In the genomic region with DNA sequence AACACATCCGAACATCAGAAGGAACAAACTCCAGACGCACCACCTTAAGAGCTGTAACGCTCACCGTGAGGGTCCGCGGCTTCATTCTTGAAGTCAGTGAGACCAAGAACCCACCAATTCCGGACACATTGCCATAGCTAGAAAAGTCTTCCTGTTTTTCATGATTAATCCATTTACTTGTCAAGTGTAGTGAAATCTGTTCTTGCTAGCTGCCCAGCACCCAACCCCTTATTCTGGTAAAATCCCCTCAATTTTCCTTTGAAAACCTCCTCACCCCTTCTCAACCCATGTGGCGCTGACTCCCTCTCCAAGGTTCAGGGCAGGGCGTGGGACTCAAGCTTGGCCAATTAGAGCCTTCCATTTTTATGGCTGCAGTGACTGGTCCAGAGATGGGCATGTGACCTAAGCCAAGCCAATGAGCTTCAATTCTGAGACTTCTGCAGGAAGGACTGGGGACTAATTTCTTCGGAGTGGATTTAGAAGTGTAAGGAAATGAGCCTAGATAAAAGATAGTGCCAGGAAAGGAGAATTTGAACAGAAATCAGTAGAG, we compare ENCODE assay signal across 13 cellular contexts. TPM values are rescaled to one million over a fixed set of nuclear protein-coding genes. Genes with fewer than 3 reads are reported as not detected.
A peak's percentile ranks its signal among the peaks of the same experiment; 100 is the strongest.
DNase-seq lines count a peak whose midpoint lies in the region; ATAC-seq, FAIRE-seq and TF ChIP-seq lines count a peak whose summit lies in the region.
"Had no signal": no experiment of that assay in that cellular context is flagged by ENCODE, and none has a peak within 500 bp of the region (broad histone marks: within the 10 kb centered on the region; RNA-seq: fewer than 3 reads in every experiment).

No MANE protein-coding gene starts in this region.

- peaks cover 0 to under 1% of the 10 kb centered on the region in 2 donors for H3K9me3 ChIP-seq in kidney (ENCODE audit: control insufficient read depth in 1 of 2, low read length in 2 of 2)
- H3K9me3 ChIP-seq: prostate gland, uterus had no signal

- peaks cover 0 to 3% of the 10 kb centered on the region in 2 donors for H3K4me1 ChIP-seq in kidney (ENCODE audit: control insufficient read depth in 1 of 2, insufficient read depth in 1 of 2, low read depth in 1 of 2, low read length in 2 of 2)
- H3K4me1 ChIP-seq: prostate gland had no signal

- H3K27me3 Mint-ChIP-seq in stimulated activated naive B cell treated with anti-CD40 and anti-IgM and Interleukin-4, amounts not matched to agents 10 μg/mL and 1 μg/mL and 100 μg/mL, for 72 hours: peaks cover 13 to 20% of the 10 kb centered on the region in 2 donors

- FAIRE-seq in kidney (lab: Jason Lieb, UNC): no peak

- peaks cover 14 to 16% of the 10 kb centered on the region in 2 donors for H3K9me3 Mint-ChIP-seq in stimulated activated naive B cell treated with anti-CD40 and anti-IgM and Interleukin-4, amounts not matched to agents 10 μg/mL and 1 μg/mL and 100 μg/mL, for 72 hours

- H3K4me1 Mint-ChIP-seq in stimulated activated naive B cell treated with anti-CD40 and anti-IgM and Interleukin-4, amounts not matched to agents 10 μg/mL and 1 μg/mL and 100 μg/mL, for 72 hours: peaks cover 20 to 30% of the 10 kb centered on the region in 2 donors

- H3K36me3 ChIP-seq in kidney (ENCODE audit: control insufficient read depth in 1 of 2, insufficient read depth in 2 of 2, low read length in 2 of 2): no peaks in the 10 kb centered on the region
- H3K36me3 ChIP-seq: prostate gland, uterus had no signal

- no peak for TF ChIP-seq CTCF in kidney (IDR thresholded peaks at IDR 0.05; ENCODE audit: borderline replicate concordance, extremely low read depth, insufficient read depth)

- H3K27ac Mint-ChIP-seq in stimulated activated naive B cell treated with anti-CD40 and anti-IgM and Interleukin-4, amounts not matched to agents 10 μg/mL and 1 μg/mL and 100 μg/mL, for 72 hours: peak overlapping the region; percentile 94

- H3K27ac ChIP-seq in kidney (ENCODE audit: low read depth in 2 of 2, low read length in 2 of 2): no peak overlapping the region
- H3K27ac ChIP-seq: prostate gland, uterus had no signal

- peak; percentile 35 to 36 for DNase-seq in activated CD4-positive, alpha-beta T cell treated with anti-CD3 and anti-CD28 coated beads for 4 hours
- no peak for DNase-seq in activated CD4-positive, alpha-beta T cell treated with anti-CD3 and anti-CD28 coated beads, Interleukin-2, amount 50 U/mL, for 1 hour
- DNase-seq in activated T-cell treated with anti-CD3 and anti-CD28 coated beads, Interleukin-2, amount 50 U/mL, for 48 hours: peak; percentile 52 to 60
- DNase-seq in kidney (peak; percentile 52), foreskin melanocyte (no peak)
- peak; percentile 54 for DNase-seq in stimulated activated naive B cell treated with anti-CD40 and anti-IgM and Interleukin-4, amounts not matched to agents 10 μg/mL and 1 μg/mL and 100 μg/mL, for 72 hours
- DNase-seq: anterior cingulate cortex, H7, uterus had no signal

- H3K36me3 Mint-ChIP-seq in stimulated activated naive B cell treated with anti-CD40 and anti-IgM and Interleukin-4, amounts not matched to agents 10 μg/mL and 1 μg/mL and 100 μg/mL, for 72 hours: peaks cover 15 to 22% of the 10 kb centered on the region in 2 donors

- no peak overlapping the region for H3K9ac ChIP-seq in kidney (ENCODE audit: low read length in 2 of 2)

- H3K4me3 ChIP-seq in kidney (ENCODE audit: low read length in 2 of 2): no peak overlapping the region
- H3K4me3 ChIP-seq: prostate gland, uterus had no signal

- peak overlapping the region; percentile 84 to 86 for H3K4me3 Mint-ChIP-seq in stimulated activated naive B cell treated with anti-CD40 and anti-IgM and Interleukin-4, amounts not matched to agents 10 μg/mL and 1 μg/mL and 100 μg/mL, for 72 hours

- intact Hi-C loops in kidney (cut with DNase I): no loop called here

- ATAC-seq in stimulated activated naive B cell treated with anti-CD40 and anti-IgM and Interleukin-4, amounts not matched to agents 10 μg/mL and 1 μg/mL and 100 μg/mL, for 72 hours (replicated peaks): peak; percentile 93 to 96
- ATAC-seq in HG02759 (IDR thresholded peaks at IDR 0.05; ENCODE audit: unreplicated experiment) (no peak), HG02642 (IDR thresholded peaks at IDR 0.05; ENCODE audit: poor library complexity, unreplicated experiment) (no peak)

RNA-seq across cellular contexts. Expression of a gene that starts 9.8 kb away (rescaled TPM):
- total RNA-seq in kidney: 3.7 TPM
- not detected for polyA plus RNA-seq in kidney (ENCODE audit: insufficient read depth, low read depth, low replicate concordance)
- total RNA-seq: H7, SK-MEL-5 had no signal

Comparison
In these comparisons a context has a peak if more than half of its experiments do, and no peak if none do; other contexts are left out.
1. DNase-seq: peak in activated CD4-positive, alpha-beta T cell treated with anti-CD3 and anti-CD28 coated beads for 4 hours (2 of 2), activated T-cell treated with anti-CD3 and anti-CD28 coated beads, Interleukin-2, amount 50 U/mL, for 48 hours (2 of 2), kidney (single experiment) and stimulated activated naive B cell treated with anti-CD40 and anti-IgM and Interleukin-4, amounts not matched to agents 10 μg/mL and 1 μg/mL and 100 μg/mL, for 72 hours (single experiment); none in activated CD4-positive, alpha-beta T cell treated with anti-CD3 and anti-CD28 coated beads, Interleukin-2, amount 50 U/mL, for 1 hour (single experiment) and foreskin melanocyte (single experiment).
2. ATAC-seq: peak in stimulated activated naive B cell treated with anti-CD40 and anti-IgM and Interleukin-4, amounts not matched to agents 10 μg/mL and 1 μg/mL and 100 μg/mL, for 72 hours (2 of 2); none in HG02759 (single experiment) and HG02642 (single experiment).